1 cellular context compared by ENCODE assay signal in genomic region chr19:45404557-45405434, GRCh38.
TF ChIP-seq lines count a peak whose summit lies in the region.

A gene with protein sequence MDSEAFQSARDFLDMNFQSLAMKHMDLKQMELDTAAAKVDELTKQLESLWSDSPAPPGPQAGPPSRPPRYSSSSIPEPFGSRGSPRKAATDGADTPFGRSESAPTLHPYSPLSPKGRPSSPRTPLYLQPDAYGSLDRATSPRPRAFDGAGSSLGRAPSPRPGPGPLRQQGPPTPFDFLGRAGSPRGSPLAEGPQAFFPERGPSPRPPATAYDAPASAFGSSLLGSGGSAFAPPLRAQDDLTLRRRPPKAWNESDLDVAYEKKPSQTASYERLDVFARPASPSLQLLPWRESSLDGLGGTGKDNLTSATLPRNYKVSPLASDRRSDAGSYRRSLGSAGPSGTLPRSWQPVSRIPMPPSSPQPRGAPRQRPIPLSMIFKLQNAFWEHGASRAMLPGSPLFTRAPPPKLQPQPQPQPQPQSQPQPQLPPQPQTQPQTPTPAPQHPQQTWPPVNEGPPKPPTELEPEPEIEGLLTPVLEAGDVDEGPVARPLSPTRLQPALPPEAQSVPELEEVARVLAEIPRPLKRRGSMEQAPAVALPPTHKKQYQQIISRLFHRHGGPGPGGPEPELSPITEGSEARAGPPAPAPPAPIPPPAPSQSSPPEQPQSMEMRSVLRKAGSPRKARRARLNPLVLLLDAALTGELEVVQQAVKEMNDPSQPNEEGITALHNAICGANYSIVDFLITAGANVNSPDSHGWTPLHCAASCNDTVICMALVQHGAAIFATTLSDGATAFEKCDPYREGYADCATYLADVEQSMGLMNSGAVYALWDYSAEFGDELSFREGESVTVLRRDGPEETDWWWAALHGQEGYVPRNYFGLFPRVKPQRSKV (minus strand): TSS chr19:45405069. CDS start chr19:45398318, 6,751 bp downstream.

TF ChIP-seq in HCT116, 20 proteins besides CTCF, POLR2A, EP300 and RAD21 (continued from another document):
- TF ChIP-seq, protein P1, sequence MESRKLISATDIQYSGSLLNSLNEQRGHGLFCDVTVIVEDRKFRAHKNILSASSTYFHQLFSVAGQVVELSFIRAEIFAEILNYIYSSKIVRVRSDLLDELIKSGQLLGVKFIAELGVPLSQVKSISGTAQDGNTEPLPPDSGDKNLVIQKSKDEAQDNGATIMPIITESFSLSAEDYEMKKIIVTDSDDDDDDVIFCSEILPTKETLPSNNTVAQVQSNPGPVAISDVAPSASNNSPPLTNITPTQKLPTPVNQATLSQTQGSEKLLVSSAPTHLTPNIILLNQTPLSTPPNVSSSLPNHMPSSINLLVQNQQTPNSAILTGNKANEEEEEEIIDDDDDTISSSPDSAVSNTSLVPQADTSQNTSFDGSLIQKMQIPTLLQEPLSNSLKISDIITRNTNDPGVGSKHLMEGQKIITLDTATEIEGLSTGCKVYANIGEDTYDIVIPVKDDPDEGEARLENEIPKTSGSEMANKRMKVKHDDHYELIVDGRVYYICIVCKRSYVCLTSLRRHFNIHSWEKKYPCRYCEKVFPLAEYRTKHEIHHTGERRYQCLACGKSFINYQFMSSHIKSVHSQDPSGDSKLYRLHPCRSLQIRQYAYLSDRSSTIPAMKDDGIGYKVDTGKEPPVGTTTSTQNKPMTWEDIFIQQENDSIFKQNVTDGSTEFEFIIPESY (IDR thresholded peaks at IDR 0.05; ENCODE audit: extremely low read depth, insufficient replicate concordance, low read length) = peak; percentile 9
- TF ChIP-seq TCF7L2 (IDR thresholded peaks at IDR 0.05; ENCODE audit: borderline replicate concordance, extremely low read depth, insufficient read depth, insufficient read length) (peak; percentile 72), SRF (IDR thresholded peaks at IDR 0.05; ENCODE audit: low read depth) (no peak), ZNF274 (IDR thresholded peaks at IDR 0.05; ENCODE audit: low read depth, low read length) (no peak), ELF1 (IDR thresholded peaks at IDR 0.05; ENCODE audit: borderline replicate concordance, low read depth) (no peak; the same call in 1 of the 2 replicates), EZH2phosphoT487 (IDR thresholded peaks at IDR 0.05; ENCODE audit: borderline replicate concordance) (no peak), FOSL1 (IDR thresholded peaks at IDR 0.05; ENCODE audit: low read depth) (no peak), SIN3A (IDR thresholded peaks at IDR 0.05; ENCODE audit: low read depth) (peak; percentile 54; the same call in 1 of the 2 replicates), CEBPB (IDR thresholded peaks at IDR 0.05; ENCODE audit: low read depth) (no peak), ATF3 (IDR thresholded peaks at IDR 0.05) (no peak), SP1 (IDR thresholded peaks at IDR 0.05; ENCODE audit: low read depth) (peak; percentile 60), MAX (IDR thresholded peaks at IDR 0.05) (peak; percentile 49; the same call in 1 of the 2 replicates), CBX3 (IDR thresholded peaks at IDR 0.05; ENCODE audit: low read depth) (peak; percentile 60; the same call in 1 of the 2 replicates), EZH2 (IDR thresholded peaks at IDR 0.05) (no peak), ZFX (IDR thresholded peaks at IDR 0.05) (no peak), POLR2AphosphoS5 (IDR thresholded peaks at IDR 0.05; ENCODE audit: low read depth, low read length) (peak; percentile 76)
- TF ChIP-seq, protein P2, sequence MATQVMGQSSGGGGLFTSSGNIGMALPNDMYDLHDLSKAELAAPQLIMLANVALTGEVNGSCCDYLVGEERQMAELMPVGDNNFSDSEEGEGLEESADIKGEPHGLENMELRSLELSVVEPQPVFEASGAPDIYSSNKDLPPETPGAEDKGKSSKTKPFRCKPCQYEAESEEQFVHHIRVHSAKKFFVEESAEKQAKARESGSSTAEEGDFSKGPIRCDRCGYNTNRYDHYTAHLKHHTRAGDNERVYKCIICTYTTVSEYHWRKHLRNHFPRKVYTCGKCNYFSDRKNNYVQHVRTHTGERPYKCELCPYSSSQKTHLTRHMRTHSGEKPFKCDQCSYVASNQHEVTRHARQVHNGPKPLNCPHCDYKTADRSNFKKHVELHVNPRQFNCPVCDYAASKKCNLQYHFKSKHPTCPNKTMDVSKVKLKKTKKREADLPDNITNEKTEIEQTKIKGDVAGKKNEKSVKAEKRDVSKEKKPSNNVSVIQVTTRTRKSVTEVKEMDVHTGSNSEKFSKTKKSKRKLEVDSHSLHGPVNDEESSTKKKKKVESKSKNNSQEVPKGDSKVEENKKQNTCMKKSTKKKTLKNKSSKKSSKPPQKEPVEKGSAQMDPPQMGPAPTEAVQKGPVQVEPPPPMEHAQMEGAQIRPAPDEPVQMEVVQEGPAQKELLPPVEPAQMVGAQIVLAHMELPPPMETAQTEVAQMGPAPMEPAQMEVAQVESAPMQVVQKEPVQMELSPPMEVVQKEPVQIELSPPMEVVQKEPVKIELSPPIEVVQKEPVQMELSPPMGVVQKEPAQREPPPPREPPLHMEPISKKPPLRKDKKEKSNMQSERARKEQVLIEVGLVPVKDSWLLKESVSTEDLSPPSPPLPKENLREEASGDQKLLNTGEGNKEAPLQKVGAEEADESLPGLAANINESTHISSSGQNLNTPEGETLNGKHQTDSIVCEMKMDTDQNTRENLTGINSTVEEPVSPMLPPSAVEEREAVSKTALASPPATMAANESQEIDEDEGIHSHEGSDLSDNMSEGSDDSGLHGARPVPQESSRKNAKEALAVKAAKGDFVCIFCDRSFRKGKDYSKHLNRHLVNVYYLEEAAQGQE (IDR thresholded peaks at IDR 0.05; ENCODE audit: low read depth) = no peak
